ENCODE assay signal across 21 cellular contexts in genomic region chr22:18119409-18120110, GRCh38. TPM values are rescaled to one million over a fixed set of nuclear protein-coding genes. Genes with fewer than 3 reads are reported as not detected.
DNase-seq lines count a peak whose midpoint lies in the region; ATAC-seq and TF ChIP-seq lines count a peak whose summit lies in the region.
"Had no signal": no experiment of that assay in that cellular context is flagged by ENCODE, and none has a peak within 500 bp of the region (broad histone marks: within the 10 kb centered on the region; RNA-seq: fewer than 3 reads in every experiment).

No MANE protein-coding gene starts in this region.

- 74% methylated on average over 18 of the region's 18 CpGs for WGBS in right cardiac atrium

- H3F3A ChIP-seq in MM.1S (ENCODE audit: insufficient read depth, low read length), result no peaks in the 10 kb centered on the region

- no peaks in the 10 kb centered on the region for H3K4me1 ChIP-seq in right cardiac atrium (ENCODE audit: control insufficient read depth, insufficient read depth, low read length)
- H3K4me1 ChIP-seq in upper lobe of right lung, result no peaks in the 10 kb centered on the region
- H3K4me1 ChIP-seq in Caco-2, result no peaks in the 10 kb centered on the region
- H3K4me1 ChIP-seq in MM.1S (ENCODE audit: low read length), result no peaks in the 10 kb centered on the region

- H3K9me2 ChIP-seq in MM.1S (replicated peaks; ENCODE audit: insufficient read depth, low read length), result no peaks in the 10 kb centered on the region

- H3K36me3 ChIP-seq in upper lobe of right lung, result no peaks in the 10 kb centered on the region
- no peaks in the 10 kb centered on the region for H3K36me3 ChIP-seq in Caco-2 (ENCODE audit: control insufficient read depth, insufficient read depth, low read length)
- H3K36me3 ChIP-seq in MM.1S (replicated peaks; ENCODE audit: insufficient read depth, low read length), result no peaks in the 10 kb centered on the region

- intact Hi-C loops in right cardiac atrium (cut with DNase I), result no loop called here
- intact Hi-C loops in upper lobe of right lung (cut with DNase I), result no loop called here
- intact Hi-C loops in Caco-2 (cut with micrococcal nuclease; ENCODE audit: unreplicated experiment), result no loop called here

- CTCF ChIA-PET in activated CD8-positive, alpha-beta T cell treated with anti-CD3 and anti-CD28 coated beads, Interleukin-2, amount 10 ng/mL, durations not matched to agents 7 days and 5 days (lab: Charles Lee), result no interaction called here
- CTCF ChIA-PET in Caco-2 (lab: Charles Lee), result interaction anchor here (0.6 kb wide), 1 partner anchor 19 kb away, joined by 3 read pairs; no protein-coding TSS in a partner anchor
- CTCF ChIA-PET in activated CD4-positive, alpha-beta memory T cell treated with anti-CD3 and anti-CD28 coated beads, Interleukin-2, amount 10 ng/mL, durations not matched to agents 7 days and 5 days (lab: Charles Lee), result no interaction called here

- no peaks in the 10 kb centered on the region for H3K79me2 ChIP-seq in MM.1S (ENCODE audit: low read length)

- H3K9me3 ChIP-seq in right cardiac atrium (ENCODE audit: control insufficient read depth, low read length) (no peaks in the 10 kb centered on the region), upper lobe of right lung (no peaks in the 10 kb centered on the region), Caco-2 (no peaks in the 10 kb centered on the region), MM.1S (replicated peaks; ENCODE audit: insufficient read depth, low read length) (no peaks in the 10 kb centered on the region)

- no peaks in the 10 kb centered on the region for H3K27me3 Mint-ChIP-seq in activated CD8-positive, alpha-beta T cell treated with anti-CD3 and anti-CD28 coated beads, Interleukin-2, amount 10 ng/mL, durations not matched to agents 7 days and 5 days (ENCODE audit: low read depth)
- no peaks in the 10 kb centered on the region for H3K27me3 Mint-ChIP-seq in Caco-2 (ENCODE audit: insufficient read depth, unreplicated experiment)
- no peaks in the 10 kb centered on the region for H3K27me3 Mint-ChIP-seq in activated CD4-positive, alpha-beta memory T cell treated with anti-CD3 and anti-CD28 coated beads, Interleukin-2, amount 10 ng/mL, durations not matched to agents 7 days and 5 days
- H3K27me3 Mint-ChIP-seq: T-helper 17 cell had no signal

- ATAC-seq in activated CD8-positive, alpha-beta T cell treated with anti-CD3 and anti-CD28 coated beads, Interleukin-2, amount 10 ng/mL, durations not matched to agents 7 days and 5 days, result peak; percentile 44
- ATAC-seq in right cardiac atrium (peak; percentile 69 to 74), upper lobe of right lung (peak; percentile 55)
- ATAC-seq: GM12878, T-helper 17 cell had no signal

- peak; percentile 12 for DNase-seq in stimulated activated CD4-positive, alpha-beta T cell treated with anti-CD3 and anti-CD28 coated beads, Interleukin-2, amount 100 ng/mL, for 4 hours (ENCODE audit: low read depth)
- no peak for DNase-seq in stimulated activated CD4-positive, alpha-beta T cell treated with anti-CD3 and anti-CD28 coated beads, Interleukin-4, amount 100 ng/mL, for 1 hour
- DNase-seq in activated CD8-positive, alpha-beta T cell treated with anti-CD3 and anti-CD28 coated beads, Interleukin-2, amount 10 ng/mL, durations not matched to agents 7 days and 5 days, result no peak
- DNase-seq in right cardiac atrium (peak in 2 of 3 donors; percentile 58 to 75), upper lobe of right lung (peak; percentile 61), Caco-2 (no peak), MM.1S (no peak)
- DNase-seq in activated CD4-positive, alpha-beta memory T cell treated with anti-CD3 and anti-CD28 coated beads, Interleukin-2, amount 10 ng/mL, durations not matched to agents 7 days and 5 days, result no peak
- DNase-seq: activated CD4-positive, CD25-positive, alpha-beta regulatory T cell treated with anti-CD3 and anti-CD28 coated beads, Interleukin-2, amount 50 U/mL, for 72 hours; activated T-cell treated with anti-CD3 and anti-CD28 coated beads, Interleukin-2, amount 50 U/mL, for 1 hour; glutamatergic neuron; islet precursor cell; mesendoderm; NCI-H2029 treated with DMSO at 0.1 percent for 48 hours; NCI-H510A treated with DMSO at 0.1 percent for 48 hours; retina; SHP77 treated with DMSO at 0.1 percent for 48 hours; T-helper 17 cell had no signal

- no peaks in the 10 kb centered on the region for H3K36me3 Mint-ChIP-seq in activated CD8-positive, alpha-beta T cell treated with anti-CD3 and anti-CD28 coated beads, Interleukin-2, amount 10 ng/mL, durations not matched to agents 7 days and 5 days (ENCODE audit: low read depth)
- H3K36me3 Mint-ChIP-seq in Caco-2 (ENCODE audit: insufficient read depth, unreplicated experiment), result no peaks in the 10 kb centered on the region
- H3K36me3 Mint-ChIP-seq in activated CD4-positive, alpha-beta memory T cell treated with anti-CD3 and anti-CD28 coated beads, Interleukin-2, amount 10 ng/mL, durations not matched to agents 7 days and 5 days (ENCODE audit: low read depth), result no peaks in the 10 kb centered on the region
- H3K36me3 Mint-ChIP-seq: activated naive CD4-positive, alpha-beta T cell treated with anti-CD3 and anti-CD28 coated beads, Interleukin-2, amount 50 U/mL, for 72 hours had no signal

- peak overlapping the region; percentile 89 for H3K27ac ChIP-seq in right cardiac atrium (ENCODE audit: low read length)
- no peak overlapping the region for H3K27ac ChIP-seq in upper lobe of right lung
- no peak overlapping the region for H3K27ac ChIP-seq in MM.1S (ENCODE audit: low read length)

- H3K27me3 ChIP-seq in right cardiac atrium (ENCODE audit: control insufficient read depth, insufficient read depth), result no peaks in the 10 kb centered on the region
- no peaks in the 10 kb centered on the region for H3K27me3 ChIP-seq in upper lobe of right lung
- H3K27me3 ChIP-seq in Caco-2 (replicated peaks; ENCODE audit: control insufficient read depth, insufficient read depth, low read length), result no peaks in the 10 kb centered on the region; the same call in 1 of the 2 replicates
- no peaks in the 10 kb centered on the region for H3K27me3 ChIP-seq in MM.1S (replicated peaks; ENCODE audit: insufficient read depth, low read length)

- peaks cover 25% of the 10 kb centered on the region for H3K4me1 Mint-ChIP-seq in activated CD8-positive, alpha-beta T cell treated with anti-CD3 and anti-CD28 coated beads, Interleukin-2, amount 10 ng/mL, durations not matched to agents 7 days and 5 days (ENCODE audit: low read depth)
- no peaks in the 10 kb centered on the region for H3K4me1 Mint-ChIP-seq in Caco-2 (ENCODE audit: low read depth, unreplicated experiment)
- peaks cover 5% of the 10 kb centered on the region for H3K4me1 Mint-ChIP-seq in activated CD4-positive, alpha-beta memory T cell treated with anti-CD3 and anti-CD28 coated beads, Interleukin-2, amount 10 ng/mL, durations not matched to agents 7 days and 5 days
- H3K4me1 Mint-ChIP-seq: neural crest cell had no signal

- no peaks in the 10 kb centered on the region for H3K9me3 Mint-ChIP-seq in activated CD8-positive, alpha-beta T cell treated with anti-CD3 and anti-CD28 coated beads, Interleukin-2, amount 10 ng/mL, durations not matched to agents 7 days and 5 days (ENCODE audit: insufficient read depth)
- H3K9me3 Mint-ChIP-seq in Caco-2 (ENCODE audit: unreplicated experiment), result no peaks in the 10 kb centered on the region
- H3K9me3 Mint-ChIP-seq in activated CD4-positive, alpha-beta memory T cell treated with anti-CD3 and anti-CD28 coated beads, Interleukin-2, amount 10 ng/mL, durations not matched to agents 7 days and 5 days, result no peaks in the 10 kb centered on the region
- H3K9me3 Mint-ChIP-seq: activated naive CD4-positive, alpha-beta T cell treated with anti-CD3 and anti-CD28 coated beads, Interleukin-2, amount 50 U/mL, for 72 hours; neural crest cell had no signal

- H3K4me3 Mint-ChIP-seq in activated CD8-positive, alpha-beta T cell treated with anti-CD3 and anti-CD28 coated beads, Interleukin-2, amount 10 ng/mL, durations not matched to agents 7 days and 5 days, result no peak overlapping the region
- no peak overlapping the region for H3K4me3 Mint-ChIP-seq in Caco-2 (ENCODE audit: unreplicated experiment)
- H3K4me3 Mint-ChIP-seq in activated CD4-positive, alpha-beta memory T cell treated with anti-CD3 and anti-CD28 coated beads, Interleukin-2, amount 10 ng/mL, durations not matched to agents 7 days and 5 days, result no peak overlapping the region
- H3K4me3 Mint-ChIP-seq: neural crest cell, T-helper 17 cell had no signal

- no peak overlapping the region for H3K9ac ChIP-seq in MM.1S (ENCODE audit: low read length)

- no peak overlapping the region for H2AFZ ChIP-seq in MM.1S (ENCODE audit: low read length)

- H4K20me1 ChIP-seq in MM.1S (ENCODE audit: insufficient read depth, low read length), result no peaks in the 10 kb centered on the region

- H3K4me2 ChIP-seq in MM.1S (ENCODE audit: low read depth, low read length), result no peak overlapping the region

- no TSS peak for BruUV-seq in Caco-2 (replicated peaks; lab: Mats Ljungman, UMichigan)

- H3K4me3 ChIP-seq in right cardiac atrium (ENCODE audit: low read length) (no peak overlapping the region), upper lobe of right lung (no peak overlapping the region), Caco-2 (ENCODE audit: low read depth, low read length) (no peak overlapping the region), MM.1S (ENCODE audit: low read length) (no peak overlapping the region)
- H3K4me3 ChIP-seq: GM12878 had no signal

- POLR2A ChIA-PET in activated CD8-positive, alpha-beta T cell treated with anti-CD3 and anti-CD28 coated beads, Interleukin-2, amount 10 ng/mL, durations not matched to agents 7 days and 5 days (lab: Charles Lee), result no interaction called here
- POLR2A ChIA-PET in Caco-2 (lab: Charles Lee), result no interaction called here
- POLR2A ChIA-PET in activated CD4-positive, alpha-beta memory T cell treated with anti-CD3 and anti-CD28 coated beads, Interleukin-2, amount 10 ng/mL, durations not matched to agents 7 days and 5 days (lab: Charles Lee), result no interaction called here

- no peak overlapping the region for H3K27ac Mint-ChIP-seq in activated CD8-positive, alpha-beta T cell treated with anti-CD3 and anti-CD28 coated beads, Interleukin-2, amount 10 ng/mL, durations not matched to agents 7 days and 5 days
- no peak overlapping the region for H3K27ac Mint-ChIP-seq in Caco-2 (ENCODE audit: unreplicated experiment)
- no peak overlapping the region for H3K27ac Mint-ChIP-seq in activated CD4-positive, alpha-beta memory T cell treated with anti-CD3 and anti-CD28 coated beads, Interleukin-2, amount 10 ng/mL, durations not matched to agents 7 days and 5 days
- H3K27ac Mint-ChIP-seq: activated naive CD4-positive, alpha-beta T cell treated with anti-CD3 and anti-CD28 coated beads, Interleukin-2, amount 50 U/mL, for 72 hours; T-helper 17 cell had no signal

- TF ChIP-seq CTCF in upper lobe of right lung (IDR thresholded peaks at IDR 0.05) (no peak), Caco-2 (IDR thresholded peaks at IDR 0.05; ENCODE audit: insufficient read depth in 1 of 2, low read depth in 1 of 2, low read length in 1 of 2, severe bottlenecking in 1 of 2, unreplicated experiment in 1 of 2) (no peak), MM.1S (IDR thresholded peaks at IDR 0.05; ENCODE audit: low read length) (no peak)

RNA-seq across cellular contexts. Expression of gene TUBA8, which starts 9.0 kb away (rescaled TPM):
- total RNA-seq in activated CD8-positive, alpha-beta T cell treated with anti-CD3 and anti-CD28 coated beads, Interleukin-2, amount 10 ng/mL, durations not matched to agents 7 days and 5 days, result 1 to 10 TPM; 1.2 to 1.5 TPM
- total RNA-seq in right cardiac atrium (100 to 1,000 TPM in 2 of 4 donors, 10 to 100 TPM in 2; 64.7 to 266 (median 108) TPM), upper lobe of right lung (1.7 TPM), Caco-2 (2022) (0.56 and 0.73 TPM in 2 replicates)
- polyA plus RNA-seq in right cardiac atrium, result 307 TPM
- 1 to 10 TPM in 1 of 2 experiments, under 1 TPM in 1; 0.88 to 1.4 TPM for total RNA-seq in activated CD4-positive, alpha-beta memory T cell treated with anti-CD3 and anti-CD28 coated beads, Interleukin-2, amount 10 ng/mL, durations not matched to agents 7 days and 5 days

RNA-seq across cellular contexts. Expression of gene USP18, which starts 30.4 kb away (rescaled TPM):
- 10 to 100 TPM; 50.0 to 52.5 TPM for total RNA-seq in activated CD8-positive, alpha-beta T cell treated with anti-CD3 and anti-CD28 coated beads, Interleukin-2, amount 10 ng/mL, durations not matched to agents 7 days and 5 days
- total RNA-seq in right cardiac atrium (1 to 10 TPM; 2.0 to 4.5 (median 2.2) TPM), upper lobe of right lung (11.1 TPM), Caco-2 (2022) (2.4 and 3.0 TPM in 2 replicates)
- polyA plus RNA-seq in right cardiac atrium, result 3.2 TPM
- 10 to 100 TPM; 74.6 to 75.1 TPM for total RNA-seq in activated CD4-positive, alpha-beta memory T cell treated with anti-CD3 and anti-CD28 coated beads, Interleukin-2, amount 10 ng/mL, durations not matched to agents 7 days and 5 days

RNA-seq across cellular contexts. Expression of gene PEX26, which starts 41.8 kb away (rescaled TPM):
- total RNA-seq in activated CD8-positive, alpha-beta T cell treated with anti-CD3 and anti-CD28 coated beads, Interleukin-2, amount 10 ng/mL, durations not matched to agents 7 days and 5 days, result 10 to 100 TPM; 44.4 TPM
- total RNA-seq in right cardiac atrium (10 to 100 TPM; 19.5 to 23.5 (median 23.3) TPM), upper lobe of right lung (35.5 TPM), Caco-2 (2022) (37.9 and 40.6 TPM in 2 replicates)
- 17.4 TPM for polyA plus RNA-seq in right cardiac atrium
- 10 to 100 TPM; 35.5 to 35.9 TPM for total RNA-seq in activated CD4-positive, alpha-beta memory T cell treated with anti-CD3 and anti-CD28 coated beads, Interleukin-2, amount 10 ng/mL, durations not matched to agents 7 days and 5 days

Comparison
In these comparisons a context has a peak if more than half of its experiments do, and no peak if none do; other contexts are left out.
1. DNase-seq: peak in stimulated activated CD4-positive, alpha-beta T cell treated with anti-CD3 and anti-CD28 coated beads, Interleukin-2, amount 100 ng/mL, for 4 hours (single experiment), right cardiac atrium (2 of 3) and upper lobe of right lung (single experiment); none in stimulated activated CD4-positive, alpha-beta T cell treated with anti-CD3 and anti-CD28 coated beads, Interleukin-4, amount 100 ng/mL, for 1 hour (single experiment), activated CD8-positive, alpha-beta T cell treated with anti-CD3 and anti-CD28 coated beads, Interleukin-2, amount 10 ng/mL, durations not matched to agents 7 days and 5 days (single experiment), Caco-2 (0 of 2), activated CD4-positive, alpha-beta memory T cell treated with anti-CD3 and anti-CD28 coated beads, Interleukin-2, amount 10 ng/mL, durations not matched to agents 7 days and 5 days (single experiment) and MM.1S (single experiment).
2. RNA of gene TUBA8, which starts 9.0 kb away (total RNA-seq): 64.7 to 266 TPM in right cardiac atrium; 1.7 TPM in upper lobe of right lung (single experiment), 1.2 to 1.5 TPM in activated CD8-positive, alpha-beta T cell treated with anti-CD3 and anti-CD28 coated beads, Interleukin-2, amount 10 ng/mL, durations not matched to agents 7 days and 5 days, 0.88 to 1.4 TPM in activated CD4-positive, alpha-beta memory T cell treated with anti-CD3 and anti-CD28 coated beads, Interleukin-2, amount 10 ng/mL, durations not matched to agents 7 days and 5 days and 0.56 to 0.73 TPM in Caco-2; every median in the first group is over 10 times any median in the second.
3. Peak in every context shown above with its lines, with median percentiles within 50 percentile points of each other: ATAC-seq.